5 cellular contexts compared by ENCODE assay signal in genomic region chr5:60325870-60326269, GRCh38.
"Had no signal": no experiment of that assay in that cellular context is flagged by ENCODE, and none has a peak within 500 bp of the region (broad histone marks: within the 10 kb centered on the region; RNA-seq: fewer than 3 reads in every experiment).

No MANE protein-coding gene starts in this region.

- H3K27me3 Mint-ChIP-seq: IgD-negative memory B cell had no signal

- DNase-seq: IMR-90 had no signal

- H3K4me3 ChIP-seq: K562 had no signal

- H3K27ac ChIP-seq: HL-60 had no signal

- ATAC-seq: HepG2, K562 had no signal

- H3K4me1 Mint-ChIP-seq: IgD-negative memory B cell had no signal

- H3K4me3 Mint-ChIP-seq: IgD-negative memory B cell had no signal

- H3K27ac Mint-ChIP-seq: IgD-negative memory B cell had no signal
